In the genomic region with DNA sequence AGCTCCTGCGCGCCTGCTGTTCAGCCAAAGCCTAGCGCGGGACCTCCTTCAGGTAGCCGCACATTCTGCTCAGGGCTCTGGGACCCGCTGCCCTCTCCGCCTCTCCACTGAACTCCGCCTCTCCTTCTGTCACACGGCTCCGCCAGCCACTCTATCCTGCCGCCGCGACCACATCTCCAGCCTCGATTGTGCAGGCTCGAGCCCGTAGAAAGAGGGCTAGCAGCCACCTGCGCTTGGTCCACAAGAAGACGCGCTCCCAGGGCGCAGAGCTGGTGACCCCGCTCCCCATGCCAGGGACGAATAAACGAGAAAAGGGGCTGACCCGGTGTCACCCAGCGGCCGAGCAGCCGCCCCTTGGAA, we compare ENCODE assay signal across 9 cellular contexts. TPM values are rescaled to one million over a fixed set of nuclear protein-coding genes. Genes with fewer than 3 reads are reported as not detected.
A peak's percentile ranks its signal among the peaks of the same experiment; 100 is the strongest.
DNase-seq lines count a peak whose midpoint lies in the region; ATAC-seq and TF ChIP-seq lines count a peak whose summit lies in the region.
"Had no signal": no experiment of that assay in that cellular context is flagged by ENCODE, and none has a peak within 500 bp of the region (broad histone marks: within the 10 kb centered on the region; RNA-seq: fewer than 3 reads in every experiment).

No MANE protein-coding gene starts in this region.

- 3% methylated on average over 27 of the region's 27 CpGs for WGBS in hepatocyte (ENCODE audit: low lambda C conversion rate, missing lambda C conversion rate)

- no peaks in the 10 kb centered on the region for H3K9me2 ChIP-seq in hepatocyte (replicated peaks; ENCODE audit: insufficient read depth)

- POLR2A ChIA-PET in WTC11 (lab: Charles Lee), result interaction anchor here (0.7 to 2.1 kb wide), 2 partner anchors 35 to 95 kb away, joined by 3 to 9 read pairs; no protein-coding TSS in a partner anchor

- H3K36me3 Mint-ChIP-seq in WTC11, result no peaks in the 10 kb centered on the region

- peaks cover 36% of the 10 kb centered on the region for H3K27me3 ChIP-seq in hepatocyte

- H3K27me3 Mint-ChIP-seq in WTC11 (ENCODE audit: low read depth), result peaks cover 68% of the 10 kb centered on the region

- peak overlapping the region; percentile 20 for H3K4me3 ChIP-seq in hepatocyte
- H3K4me3 ChIP-seq in skin epidermis, result peak overlapping the region; percentile 39 to 78 (median 55)

- DNase-seq in NCI-H1092 treated with DMSO at 0.1 percent for 48 hours (lab: John Stamatoyannopoulos, UW) (peak; percentile 4), NCI-H1092 (lab: John Stamatoyannopoulos, UW) (no peak), WTC11 (ENCODE audit: low spot score) (peak; percentile 57), hepatocyte (ENCODE audit: low spot score) (no peak)

- H3K4me3 Mint-ChIP-seq in WTC11, result peak overlapping the region; percentile 88

- peaks cover 2% of the 10 kb centered on the region for H3K79me2 ChIP-seq in hepatocyte

- peaks cover 41% of the 10 kb centered on the region for H3K4me1 Mint-ChIP-seq in WTC11

- H3K4me2 ChIP-seq in hepatocyte, result peak overlapping the region; percentile 94

- no peaks in the 10 kb centered on the region for H3K36me3 ChIP-seq in hepatocyte (replicated peaks; ENCODE audit: insufficient read depth, low read depth)

- no peaks in the 10 kb centered on the region for H4K20me1 ChIP-seq in hepatocyte (ENCODE audit: insufficient read depth, poor library complexity, severe bottlenecking)

- H3K9me3 Mint-ChIP-seq in WTC11, result no peaks in the 10 kb centered on the region

- ATAC-seq in WTC11 (peak; percentile 23), HG02759 (IDR thresholded peaks at IDR 0.05; ENCODE audit: unreplicated experiment) (no peak), HG02970 (IDR thresholded peaks at IDR 0.05; ENCODE audit: low FRiP score, unreplicated experiment) (no peak), GM21529 (IDR thresholded peaks at IDR 0.05; ENCODE audit: unreplicated experiment) (no peak)

- peaks cover 23% of the 10 kb centered on the region for H3K4me1 ChIP-seq in hepatocyte (ENCODE audit: insufficient read depth)

- H3K27ac ChIP-seq in hepatocyte (no peak overlapping the region), skin epidermis (peak overlapping the region in 6 of 21 experiments; percentile 10 to 69 (median 36))

- H2AFZ ChIP-seq in hepatocyte, result peak overlapping the region; percentile 81

- H3K27ac Mint-ChIP-seq in WTC11, result no peak overlapping the region

- no peak for TF ChIP-seq CTCF in WTC11 (IDR thresholded peaks at IDR 0.05)
- TF ChIP-seq CTCF in hepatocyte (IDR thresholded peaks at IDR 0.05; ENCODE audit: poor library complexity), result no peak

- CTCF ChIA-PET in WTC11 (lab: Charles Lee), result interaction anchor here (0.8 to 4.2 kb wide), 15 partner anchors 10 to 310 kb away, joined by 3 to 42 read pairs (median 6); no protein-coding TSS in a partner anchor

- no peaks in the 10 kb centered on the region for H3K9me3 ChIP-seq in hepatocyte (ENCODE audit: low read depth)

TF ChIP-seq in WTC11, 78 proteins besides CTCF, POLR2A, EP300 and RAD21:
- TF ChIP-seq SP1 (CRISPR knock-in tag; conservative IDR thresholded peaks at IDR 0.05), result no peak
- TF ChIP-seq, protein P1, sequence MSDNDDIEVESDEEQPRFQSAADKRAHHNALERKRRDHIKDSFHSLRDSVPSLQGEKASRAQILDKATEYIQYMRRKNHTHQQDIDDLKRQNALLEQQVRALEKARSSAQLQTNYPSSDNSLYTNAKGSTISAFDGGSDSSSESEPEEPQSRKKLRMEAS (CRISPR knock-in tag; IDR thresholded peaks at IDR 0.05), result peak; percentile 62; the same call in 1 of the 2 replicates
- TF ChIP-seq, protein P2, sequence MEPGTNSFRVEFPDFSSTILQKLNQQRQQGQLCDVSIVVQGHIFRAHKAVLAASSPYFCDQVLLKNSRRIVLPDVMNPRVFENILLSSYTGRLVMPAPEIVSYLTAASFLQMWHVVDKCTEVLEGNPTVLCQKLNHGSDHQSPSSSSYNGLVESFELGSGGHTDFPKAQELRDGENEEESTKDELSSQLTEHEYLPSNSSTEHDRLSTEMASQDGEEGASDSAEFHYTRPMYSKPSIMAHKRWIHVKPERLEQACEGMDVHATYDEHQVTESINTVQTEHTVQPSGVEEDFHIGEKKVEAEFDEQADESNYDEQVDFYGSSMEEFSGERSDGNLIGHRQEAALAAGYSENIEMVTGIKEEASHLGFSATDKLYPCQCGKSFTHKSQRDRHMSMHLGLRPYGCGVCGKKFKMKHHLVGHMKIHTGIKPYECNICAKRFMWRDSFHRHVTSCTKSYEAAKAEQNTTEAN (CRISPR knock-in tag; IDR thresholded peaks at IDR 0.05), result no peak

RNA-seq across cellular contexts. Expression of a gene that starts 1.1 kb away (rescaled TPM):
- total RNA-seq in WTC11 (2021) (7.1 to 9.4 TPM (median 7.2 TPM) in 3 replicates), hepatocyte (12.2 and 19.2 TPM in 2 replicates)
- 17.3 and 17.5 TPM in 2 replicates for polyA plus RNA-seq in hepatocyte
- polyA plus RNA-seq: AG04450 had no signal

Comparison
In these comparisons a context has a peak if more than half of its experiments do, and no peak if none do; other contexts are left out.
1. DNase-seq: peak in NCI-H1092 treated with DMSO at 0.1 percent for 48 hours (single experiment) and WTC11 (single experiment); none in NCI-H1092 (single experiment) and hepatocyte (single experiment).